ENCODE assay signal across 1 cellular context in genomic region chr5:160169326-160169725, GRCh38.
TF ChIP-seq lines count a peak whose summit lies in the region.

No MANE protein-coding gene starts in this region.

TF ChIP-seq in SK-N-SH, 30 proteins besides CTCF, POLR2A, EP300 and RAD21 (continued from another document):
- TF ChIP-seq MEF2A (IDR thresholded peaks at IDR 0.05; ENCODE audit: borderline replicate concordance, low read depth) (no peak), NFIC (IDR thresholded peaks at IDR 0.05; ENCODE audit: borderline replicate concordance) (peak; percentile 53), SIN3A (IDR thresholded peaks at IDR 0.05; ENCODE audit: borderline replicate concordance, low read depth, low read length) (no peak), MXI1 (IDR thresholded peaks at IDR 0.05; ENCODE audit: low read depth, low read length) (no peak), FOXM1 (IDR thresholded peaks at IDR 0.05; ENCODE audit: low read depth) (no peak), TEAD4 (IDR thresholded peaks at IDR 0.05; ENCODE audit: borderline replicate concordance, insufficient read depth) (0 out of 2 replicates have a peak, but pooled peaks have one; percentile 35), ELF1 (IDR thresholded peaks at IDR 0.05) (peak; percentile 67), RXRA (IDR thresholded peaks at IDR 0.05; ENCODE audit: borderline replicate concordance, low read depth) (no peak; the same call in 1 of the 2 replicates), RCOR1 (IDR thresholded peaks at IDR 0.05; ENCODE audit: low read length) (no peak), SMC3 (IDR thresholded peaks at IDR 0.05; ENCODE audit: low read depth, low read length) (no peak), FOXJ3 (CRISPR knock-in tag; IDR thresholded peaks at IDR 0.05) (no peak), GABPA (IDR thresholded peaks at IDR 0.05; ENCODE audit: low read depth) (peak; percentile 50; the same call in 1 of the 2 replicates), REST (IDR thresholded peaks at IDR 0.05; ENCODE audit: low read depth, low read length) (no peak), FOSL2 (IDR thresholded peaks at IDR 0.05; ENCODE audit: borderline replicate concordance, low read depth) (peak; percentile 62; the same call in 1 of the 2 replicates), POLR2AphosphoS5 (IDR thresholded peaks at IDR 0.05; ENCODE audit: low read depth, low read length) (peak; percentile 80), RFX5 (IDR thresholded peaks at IDR 0.05; ENCODE audit: low read length) (no peak), GATA2 (CRISPR knock-in tag; IDR thresholded peaks at IDR 0.05) (no peak), TCF12 (IDR thresholded peaks at IDR 0.05) (peak; percentile 57; the same call in 1 of the 2 replicates), USF2 (IDR thresholded peaks at IDR 0.05; ENCODE audit: borderline replicate concordance, low read depth, low read length) (no peak)
- TF ChIP-seq, protein P1, sequence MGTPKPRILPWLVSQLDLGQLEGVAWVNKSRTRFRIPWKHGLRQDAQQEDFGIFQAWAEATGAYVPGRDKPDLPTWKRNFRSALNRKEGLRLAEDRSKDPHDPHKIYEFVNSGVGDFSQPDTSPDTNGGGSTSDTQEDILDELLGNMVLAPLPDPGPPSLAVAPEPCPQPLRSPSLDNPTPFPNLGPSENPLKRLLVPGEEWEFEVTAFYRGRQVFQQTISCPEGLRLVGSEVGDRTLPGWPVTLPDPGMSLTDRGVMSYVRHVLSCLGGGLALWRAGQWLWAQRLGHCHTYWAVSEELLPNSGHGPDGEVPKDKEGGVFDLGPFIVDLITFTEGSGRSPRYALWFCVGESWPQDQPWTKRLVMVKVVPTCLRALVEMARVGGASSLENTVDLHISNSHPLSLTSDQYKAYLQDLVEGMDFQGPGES (IDR thresholded peaks at IDR 0.05; ENCODE audit: low read depth, low read length) = no peak
- TF ChIP-seq, protein P2, sequence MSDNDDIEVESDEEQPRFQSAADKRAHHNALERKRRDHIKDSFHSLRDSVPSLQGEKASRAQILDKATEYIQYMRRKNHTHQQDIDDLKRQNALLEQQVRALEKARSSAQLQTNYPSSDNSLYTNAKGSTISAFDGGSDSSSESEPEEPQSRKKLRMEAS (IDR thresholded peaks at IDR 0.05; ENCODE audit: low read depth) = no peak
- TF ChIP-seq, protein P3, sequence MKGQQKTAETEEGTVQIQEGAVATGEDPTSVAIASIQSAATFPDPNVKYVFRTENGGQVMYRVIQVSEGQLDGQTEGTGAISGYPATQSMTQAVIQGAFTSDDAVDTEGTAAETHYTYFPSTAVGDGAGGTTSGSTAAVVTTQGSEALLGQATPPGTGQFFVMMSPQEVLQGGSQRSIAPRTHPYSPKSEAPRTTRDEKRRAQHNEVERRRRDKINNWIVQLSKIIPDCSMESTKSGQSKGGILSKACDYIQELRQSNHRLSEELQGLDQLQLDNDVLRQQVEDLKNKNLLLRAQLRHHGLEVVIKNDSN (IDR thresholded peaks at IDR 0.05; ENCODE audit: borderline replicate concordance, low read depth) = no peak
TF ChIP-seq in SK-N-SH: peak in this region for 9.
